In the genomic region with DNA sequence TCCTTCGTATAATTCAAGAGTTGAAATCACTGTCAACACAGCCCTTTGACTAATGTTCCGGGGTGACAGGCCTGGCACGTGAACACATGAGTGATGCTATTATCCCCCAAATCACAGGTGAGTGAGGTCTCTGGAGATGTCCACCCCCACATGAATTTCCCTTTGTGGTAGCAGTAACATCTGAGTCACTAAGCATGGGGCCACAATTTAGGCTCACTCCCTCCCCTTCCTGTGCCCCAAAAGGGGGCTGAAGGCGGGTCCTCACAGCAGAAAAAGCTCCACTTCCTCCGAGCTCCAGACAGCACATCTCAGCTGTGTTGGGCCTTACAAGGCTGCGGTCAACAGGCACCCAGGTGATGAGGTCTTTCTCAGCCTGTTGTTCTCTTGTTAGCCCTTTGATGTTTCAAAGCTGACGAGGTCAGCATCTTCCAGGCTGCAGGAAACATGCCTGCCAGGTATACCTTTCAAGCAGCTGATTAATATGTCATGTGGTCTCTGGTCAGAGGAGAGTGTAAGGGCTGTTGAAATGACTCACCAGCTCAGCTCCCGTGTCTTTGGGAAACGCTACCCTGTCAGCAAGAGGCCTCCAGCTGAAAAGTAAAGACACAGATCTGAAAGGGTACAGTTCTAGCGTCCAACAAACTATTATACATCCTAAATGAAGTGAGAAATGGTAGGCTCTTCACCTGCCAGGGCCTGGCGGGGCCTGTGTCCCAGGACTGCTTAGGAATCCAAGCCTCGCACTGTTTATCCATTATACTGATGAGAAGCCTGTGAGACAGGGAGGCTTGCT, we compare ENCODE assay signal across 7 cellular contexts.
DNase-seq lines count a peak whose midpoint lies in the region; ATAC-seq and TF ChIP-seq lines count a peak whose summit lies in the region.

No MANE protein-coding gene starts in this region.

- TF ChIP-seq CTCF in RWPE2 (IDR thresholded peaks at IDR 0.05; ENCODE audit: poor library complexity, severe bottlenecking): no peak

- DNase-seq in RWPE2 (ENCODE audit: low spot score) (peak; percentile 88), T1000 (lab: John Stamatoyannopoulos, UW) (no peak)

- peak; percentile 20 for TF ChIP-seq POLR2A in GM19193 (IDR thresholded peaks at IDR 0.05; ENCODE audit: extremely low read depth, insufficient read depth, insufficient read length)

- H3K4me1 ChIP-seq in RWPE2 (ENCODE audit: insufficient read depth, poor library complexity, severe bottlenecking) (peaks cover 62% of the 10 kb centered on the region), mucosa of rectum (ENCODE audit: control insufficient read depth in 2 of 2, insufficient read depth in 2 of 2, low read length in 2 of 2) (peaks cover 14 to 20% of the 10 kb centered on the region in 2 donors)

- H3K36me3 ChIP-seq in RWPE2 (ENCODE audit: low read depth): no peaks in the 10 kb centered on the region
- no peaks in the 10 kb centered on the region for H3K36me3 ChIP-seq in mucosa of rectum (ENCODE audit: control insufficient read depth in 2 of 2, insufficient read depth in 2 of 2, low read length in 2 of 2)

- H3K9ac ChIP-seq in mucosa of rectum (ENCODE audit: low read depth in 1 of 2, low read length in 2 of 2): peak overlapping the region in 1 of 2 donors; percentile 2

- no peaks in the 10 kb centered on the region for H3K27me3 Mint-ChIP-seq in activated naive CD8-positive, alpha-beta T cell
- H3K27me3 Mint-ChIP-seq in stimulated activated memory B cell treated with anti-CD40 and anti-IgM and Interleukin-4, amounts not matched to agents 10 μg/mL and 1 μg/mL and 100 μg/mL, for 72 hours: no peaks in the 10 kb centered on the region

- H3K4me3 Mint-ChIP-seq in activated naive CD8-positive, alpha-beta T cell: peak overlapping the region; percentile 59
- H3K4me3 Mint-ChIP-seq in stimulated activated memory B cell treated with anti-CD40 and anti-IgM and Interleukin-4, amounts not matched to agents 10 μg/mL and 1 μg/mL and 100 μg/mL, for 72 hours: peak overlapping the region; percentile 76

- peaks cover 68% of the 10 kb centered on the region for H3K4me1 Mint-ChIP-seq in activated naive CD8-positive, alpha-beta T cell (ENCODE audit: low read depth)
- peaks cover 89% of the 10 kb centered on the region for H3K4me1 Mint-ChIP-seq in stimulated activated memory B cell treated with anti-CD40 and anti-IgM and Interleukin-4, amounts not matched to agents 10 μg/mL and 1 μg/mL and 100 μg/mL, for 72 hours

- ATAC-seq in HG03097 (IDR thresholded peaks at IDR 0.05; ENCODE audit: low FRiP score, unreplicated experiment) (peak; percentile 72), RWPE2 (ENCODE audit: low read depth) (peak; percentile 76)
- peak; percentile 95 for ATAC-seq in stimulated activated memory B cell treated with anti-CD40 and anti-IgM and Interleukin-4, amounts not matched to agents 10 μg/mL and 1 μg/mL and 100 μg/mL, for 72 hours

- H3K27me3 ChIP-seq in RWPE2 (ENCODE audit: insufficient read depth, poor library complexity, severe bottlenecking) (no peaks in the 10 kb centered on the region), mucosa of rectum (ENCODE audit: control insufficient read depth in 2 of 2, insufficient read depth in 2 of 2, low read length in 2 of 2) (no peaks in the 10 kb centered on the region)

- H3K9me3 ChIP-seq in RWPE2 (ENCODE audit: severe bottlenecking) (no peaks in the 10 kb centered on the region), mucosa of rectum (ENCODE audit: control insufficient read depth in 2 of 2, low read length in 2 of 2) (no peaks in the 10 kb centered on the region)

- no peaks in the 10 kb centered on the region for H3K9me3 Mint-ChIP-seq in activated naive CD8-positive, alpha-beta T cell (ENCODE audit: low read depth)
- no peaks in the 10 kb centered on the region for H3K9me3 Mint-ChIP-seq in stimulated activated memory B cell treated with anti-CD40 and anti-IgM and Interleukin-4, amounts not matched to agents 10 μg/mL and 1 μg/mL and 100 μg/mL, for 72 hours

- peak overlapping the region; percentile 92 for H3K27ac Mint-ChIP-seq in activated naive CD8-positive, alpha-beta T cell
- peak overlapping the region; percentile 99 for H3K27ac Mint-ChIP-seq in stimulated activated memory B cell treated with anti-CD40 and anti-IgM and Interleukin-4, amounts not matched to agents 10 μg/mL and 1 μg/mL and 100 μg/mL, for 72 hours

- H3K4me3 ChIP-seq in RWPE2 (ENCODE audit: severe bottlenecking) (no peak overlapping the region), mucosa of rectum (ENCODE audit: low read length in 2 of 2) (no peak overlapping the region)

- peak overlapping the region; percentile 100 for H3K27ac ChIP-seq in RWPE2 (ENCODE audit: poor library complexity, severe bottlenecking)
- peak overlapping the region; percentile 50 to 75 for H3K27ac ChIP-seq in mucosa of rectum (ENCODE audit: low read depth in 2 of 2, low read length in 2 of 2)

- no peaks in the 10 kb centered on the region for H3K36me3 Mint-ChIP-seq in activated naive CD8-positive, alpha-beta T cell
- peaks cover 13% of the 10 kb centered on the region for H3K36me3 Mint-ChIP-seq in stimulated activated memory B cell treated with anti-CD40 and anti-IgM and Interleukin-4, amounts not matched to agents 10 μg/mL and 1 μg/mL and 100 μg/mL, for 72 hours
